ENCODE assay signal across 1 cellular context in the genomic region with DNA sequence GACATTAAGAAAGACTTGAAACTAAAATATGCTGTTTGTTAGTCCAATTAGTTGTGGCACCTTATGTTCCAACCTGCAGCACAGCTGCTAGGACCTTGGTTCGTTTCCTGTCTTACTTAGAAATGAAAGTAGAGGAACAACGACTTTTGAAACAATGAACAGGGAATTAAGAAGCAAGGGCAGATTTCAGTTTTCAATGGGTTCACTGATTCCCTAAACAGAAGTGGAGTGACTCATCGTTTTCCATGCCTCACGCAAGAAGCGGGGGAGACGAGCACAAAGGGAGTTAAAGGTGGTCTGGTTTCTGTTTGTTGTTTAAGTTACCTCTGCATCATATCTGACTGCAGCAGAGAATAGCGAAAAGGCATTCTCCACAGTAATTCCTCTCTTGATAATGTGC.
TF ChIP-seq lines count a peak whose summit lies in the region.

No MANE protein-coding gene starts in this region.

TF ChIP-seq in SK-N-SH treated with all-trans-retinoic acid at 6 μM for 48 hours, 23 proteins besides CTCF, POLR2A, EP300 and RAD21 (continued from another document):
- no peak for TF ChIP-seq RARB (CRISPR knock-in tag; IDR thresholded peaks at IDR 0.05)
- no peak for TF ChIP-seq TCF4 (CRISPR knock-in tag; IDR thresholded peaks at IDR 0.05; ENCODE audit: borderline replicate concordance)
- no peak for TF ChIP-seq ARNTL (CRISPR knock-in tag; IDR thresholded peaks at IDR 0.05; ENCODE audit: borderline replicate concordance, low read depth)
- no peak for TF ChIP-seq ZC3H10 (CRISPR knock-in tag; IDR thresholded peaks at IDR 0.05)
- no peak for TF ChIP-seq ZNF70 (CRISPR knock-in tag; IDR thresholded peaks at IDR 0.05)
